Comparison of ENCODE assay signal across 17 cellular contexts in genomic region chr10:24341897-24342296, GRCh38.
"Had no signal": no experiment of that assay in that cellular context is flagged by ENCODE, and none has a peak within 500 bp of the region (broad histone marks: within the 10 kb centered on the region; RNA-seq: fewer than 3 reads in every experiment).

No MANE protein-coding gene starts in this region.

- H3K4me3 ChIP-seq: cardiac muscle cell, dorsolateral prefrontal cortex, lung, stomach, thyroid gland had no signal

- H3K27me3 ChIP-seq: cardiac muscle cell, stomach, thyroid gland had no signal

- DNase-seq: activated CD4-positive, alpha-beta T cell treated with anti-CD3 and anti-CD28 coated beads for 1 hour; activated CD4-positive, alpha-beta T cell treated with anti-CD3 and anti-CD28 coated beads, Interleukin-2, amount 50 U/mL, for 48 hours; activated gamma-delta T cell; dorsolateral prefrontal cortex; foreskin fibroblast; hypothalamus; islet precursor cell; left colon; stimulated activated CD4-positive, alpha-beta T cell treated with anti-CD3 and anti-CD28 coated beads, Interleukin-4, amount 100 ng/mL, for 24 hours; stomach; thyroid gland; WERI-Rb-1 had no signal

- ATAC-seq: activated naive CD4-positive, alpha-beta T cell treated with anti-CD3 and anti-CD28 coated beads, Interleukin-2, amount 50 U/mL, for 72 hours; left colon; sciatic nerve; stimulated activated effector memory CD8-positive, alpha-beta T cell treated with anti-CD3 and anti-CD28 coated beads, Interleukin-12 subunit alpha, Interleukin-12 subunit beta, amount 100 ng/mL, for 72 hours had no signal

- H3K36me3 ChIP-seq: cardiac muscle cell, stomach, thyroid gland, WERI-Rb-1 had no signal

- H3K9me3 ChIP-seq: stomach, thyroid gland had no signal

- H3K27ac ChIP-seq: cardiac muscle cell, dorsolateral prefrontal cortex, stomach, WERI-Rb-1 had no signal
